ENCODE assay signal across 1 cellular context in the genomic region with DNA sequence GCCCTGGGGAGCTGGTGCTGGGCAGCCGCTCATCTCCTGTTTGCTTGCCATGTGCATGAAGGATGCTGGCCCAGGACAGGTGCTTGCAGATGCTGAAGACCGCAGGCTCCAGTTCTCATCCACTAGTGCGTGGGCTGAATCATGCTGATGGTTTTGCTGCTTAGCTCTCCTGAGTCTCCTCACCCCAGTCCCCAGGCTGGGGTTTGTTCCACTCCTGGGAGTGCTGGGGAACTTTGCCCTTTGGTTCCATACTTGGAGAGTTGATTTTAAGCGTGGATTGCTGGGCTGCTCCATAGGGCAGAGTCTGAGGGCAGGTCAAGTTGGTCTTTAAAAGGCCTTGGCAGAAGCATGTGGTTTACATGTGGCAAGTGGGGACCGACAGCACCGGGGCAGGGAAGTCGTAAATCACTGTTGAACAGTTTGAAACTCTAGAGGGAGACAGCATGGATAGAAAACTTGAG.
TF ChIP-seq lines count a peak whose summit lies in the region.

No MANE protein-coding gene starts in this region.

TF ChIP-seq in HepG2, 621 proteins besides CTCF, POLR2A, EP300 and RAD21 (continued from another document and continues in another):
- no peak for TF ChIP-seq ATF4 (CRISPR knock-in tag; IDR thresholded peaks at IDR 0.05)
- TF ChIP-seq ZNF468 (CRISPR knock-in tag; IDR thresholded peaks at IDR 0.05) = no peak
- TF ChIP-seq GATA4 (IDR thresholded peaks at IDR 0.05; ENCODE audit: borderline replicate concordance, low read depth) = no peak
- TF ChIP-seq, protein P1, sequence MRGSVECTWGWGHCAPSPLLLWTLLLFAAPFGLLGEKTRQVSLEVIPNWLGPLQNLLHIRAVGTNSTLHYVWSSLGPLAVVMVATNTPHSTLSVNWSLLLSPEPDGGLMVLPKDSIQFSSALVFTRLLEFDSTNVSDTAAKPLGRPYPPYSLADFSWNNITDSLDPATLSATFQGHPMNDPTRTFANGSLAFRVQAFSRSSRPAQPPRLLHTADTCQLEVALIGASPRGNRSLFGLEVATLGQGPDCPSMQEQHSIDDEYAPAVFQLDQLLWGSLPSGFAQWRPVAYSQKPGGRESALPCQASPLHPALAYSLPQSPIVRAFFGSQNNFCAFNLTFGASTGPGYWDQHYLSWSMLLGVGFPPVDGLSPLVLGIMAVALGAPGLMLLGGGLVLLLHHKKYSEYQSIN (CRISPR knock-in tag; IDR thresholded peaks at IDR 0.05; ENCODE audit: borderline replicate concordance) = no peak
- TF ChIP-seq NFYB (CRISPR knock-in tag; IDR thresholded peaks at IDR 0.05) = no peak
- TF ChIP-seq, protein P2, sequence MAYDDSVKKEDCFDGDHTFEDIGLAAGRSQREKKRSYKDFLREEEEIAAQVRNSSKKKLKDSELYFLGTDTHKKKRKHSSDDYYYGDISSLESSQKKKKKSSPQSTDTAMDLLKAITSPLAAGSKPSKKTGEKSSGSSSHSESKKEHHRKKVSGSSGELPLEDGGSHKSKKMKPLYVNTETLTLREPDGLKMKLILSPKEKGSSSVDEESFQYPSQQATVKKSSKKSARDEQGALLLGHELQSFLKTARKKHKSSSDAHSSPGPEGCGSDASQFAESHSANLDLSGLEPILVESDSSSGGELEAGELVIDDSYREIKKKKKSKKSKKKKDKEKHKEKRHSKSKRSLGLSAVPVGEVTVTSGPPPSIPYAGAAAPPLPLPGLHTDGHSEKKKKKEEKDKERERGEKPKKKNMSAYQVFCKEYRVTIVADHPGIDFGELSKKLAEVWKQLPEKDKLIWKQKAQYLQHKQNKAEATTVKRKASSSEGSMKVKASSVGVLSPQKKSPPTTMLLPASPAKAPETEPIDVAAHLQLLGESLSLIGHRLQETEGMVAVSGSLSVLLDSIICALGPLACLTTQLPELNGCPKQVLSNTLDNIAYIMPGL (CRISPR knock-in tag; IDR thresholded peaks at IDR 0.05; ENCODE audit: borderline replicate concordance in 1 of 2, low read depth in 1 of 2) = peak in 1 of 2 experiments; percentile 44; a peak in 1 of 4 replicates
- no peak for TF ChIP-seq EHMT2 (IDR thresholded peaks at IDR 0.05; ENCODE audit: borderline replicate concordance, low read depth, low read length)
- TF ChIP-seq, protein P3, sequence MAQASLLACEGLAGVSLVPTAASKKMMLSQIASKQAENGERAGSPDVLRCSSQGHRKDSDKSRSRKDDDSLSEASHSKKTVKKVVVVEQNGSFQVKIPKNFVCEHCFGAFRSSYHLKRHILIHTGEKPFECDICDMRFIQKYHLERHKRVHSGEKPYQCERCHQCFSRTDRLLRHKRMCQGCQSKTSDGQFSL (CRISPR knock-in tag; IDR thresholded peaks at IDR 0.05) = no peak
- no peak for TF ChIP-seq ZSCAN21 (CRISPR knock-in tag; IDR thresholded peaks at IDR 0.05; ENCODE audit: borderline replicate concordance)
- 0 out of 2 replicates have a peak, but pooled peaks have one; percentile 47 for TF ChIP-seq ZNF639 (CRISPR knock-in tag; conservative IDR thresholded peaks at IDR 0.05)
- TF ChIP-seq MEIS1 (CRISPR knock-in tag; IDR thresholded peaks at IDR 0.05; ENCODE audit: borderline replicate concordance) = no peak
- TF ChIP-seq HNRNPUL1 (IDR thresholded peaks at IDR 0.05; ENCODE audit: low read depth, low read length) = no peak
- TF ChIP-seq KDM1A (CRISPR knock-in tag; IDR thresholded peaks at IDR 0.05) = no peak
- no peak for TF ChIP-seq FOXM1 (CRISPR knock-in tag; IDR thresholded peaks at IDR 0.05)
- no peak for TF ChIP-seq ZNF224 (CRISPR knock-in tag; IDR thresholded peaks at IDR 0.05)
- peak; percentile 77 for TF ChIP-seq ZNF709 (CRISPR knock-in tag; IDR thresholded peaks at IDR 0.05)
- TF ChIP-seq RAD51 (IDR thresholded peaks at IDR 0.05; ENCODE audit: borderline replicate concordance) = no peak
- no peak for TF ChIP-seq CERS6 (CRISPR knock-in tag; IDR thresholded peaks at IDR 0.05)
- no peak for TF ChIP-seq SIX1 (CRISPR knock-in tag; IDR thresholded peaks at IDR 0.05; ENCODE audit: borderline replicate concordance)
- TF ChIP-seq, protein P4, sequence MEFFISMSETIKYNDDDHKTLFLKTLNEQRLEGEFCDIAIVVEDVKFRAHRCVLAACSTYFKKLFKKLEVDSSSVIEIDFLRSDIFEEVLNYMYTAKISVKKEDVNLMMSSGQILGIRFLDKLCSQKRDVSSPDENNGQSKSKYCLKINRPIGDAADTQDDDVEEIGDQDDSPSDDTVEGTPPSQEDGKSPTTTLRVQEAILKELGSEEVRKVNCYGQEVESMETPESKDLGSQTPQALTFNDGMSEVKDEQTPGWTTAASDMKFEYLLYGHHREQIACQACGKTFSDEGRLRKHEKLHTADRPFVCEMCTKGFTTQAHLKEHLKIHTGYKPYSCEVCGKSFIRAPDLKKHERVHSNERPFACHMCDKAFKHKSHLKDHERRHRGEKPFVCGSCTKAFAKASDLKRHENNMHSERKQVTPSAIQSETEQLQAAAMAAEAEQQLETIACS (CRISPR knock-in tag; IDR thresholded peaks at IDR 0.05) = no peak
- TF ChIP-seq JUNB (CRISPR knock-in tag; IDR thresholded peaks at IDR 0.05; ENCODE audit: borderline replicate concordance) = no peak
- no peak for TF ChIP-seq FOXA1 (IDR thresholded peaks at IDR 0.05)
- no peak for TF ChIP-seq FOXA1 (CRISPR knock-in tag; IDR thresholded peaks at IDR 0.05)
- TF ChIP-seq CC2D1A (CRISPR knock-in tag; IDR thresholded peaks at IDR 0.05) = 0 out of 2 replicates have a peak, but pooled peaks have one; percentile 35
- no peak for TF ChIP-seq NFE2L1 (CRISPR knock-in tag; IDR thresholded peaks at IDR 0.05; ENCODE audit: borderline replicate concordance)
- TF ChIP-seq MAZ (IDR thresholded peaks at IDR 0.05; ENCODE audit: borderline replicate concordance, low read depth, low read length) = no peak
- TF ChIP-seq MAZ (CRISPR knock-in tag; IDR thresholded peaks at IDR 0.05; ENCODE audit: low read depth) = no peak
- TF ChIP-seq ZFP1 (CRISPR knock-in tag; IDR thresholded peaks at IDR 0.05) = no peak
- TF ChIP-seq, protein P5, sequence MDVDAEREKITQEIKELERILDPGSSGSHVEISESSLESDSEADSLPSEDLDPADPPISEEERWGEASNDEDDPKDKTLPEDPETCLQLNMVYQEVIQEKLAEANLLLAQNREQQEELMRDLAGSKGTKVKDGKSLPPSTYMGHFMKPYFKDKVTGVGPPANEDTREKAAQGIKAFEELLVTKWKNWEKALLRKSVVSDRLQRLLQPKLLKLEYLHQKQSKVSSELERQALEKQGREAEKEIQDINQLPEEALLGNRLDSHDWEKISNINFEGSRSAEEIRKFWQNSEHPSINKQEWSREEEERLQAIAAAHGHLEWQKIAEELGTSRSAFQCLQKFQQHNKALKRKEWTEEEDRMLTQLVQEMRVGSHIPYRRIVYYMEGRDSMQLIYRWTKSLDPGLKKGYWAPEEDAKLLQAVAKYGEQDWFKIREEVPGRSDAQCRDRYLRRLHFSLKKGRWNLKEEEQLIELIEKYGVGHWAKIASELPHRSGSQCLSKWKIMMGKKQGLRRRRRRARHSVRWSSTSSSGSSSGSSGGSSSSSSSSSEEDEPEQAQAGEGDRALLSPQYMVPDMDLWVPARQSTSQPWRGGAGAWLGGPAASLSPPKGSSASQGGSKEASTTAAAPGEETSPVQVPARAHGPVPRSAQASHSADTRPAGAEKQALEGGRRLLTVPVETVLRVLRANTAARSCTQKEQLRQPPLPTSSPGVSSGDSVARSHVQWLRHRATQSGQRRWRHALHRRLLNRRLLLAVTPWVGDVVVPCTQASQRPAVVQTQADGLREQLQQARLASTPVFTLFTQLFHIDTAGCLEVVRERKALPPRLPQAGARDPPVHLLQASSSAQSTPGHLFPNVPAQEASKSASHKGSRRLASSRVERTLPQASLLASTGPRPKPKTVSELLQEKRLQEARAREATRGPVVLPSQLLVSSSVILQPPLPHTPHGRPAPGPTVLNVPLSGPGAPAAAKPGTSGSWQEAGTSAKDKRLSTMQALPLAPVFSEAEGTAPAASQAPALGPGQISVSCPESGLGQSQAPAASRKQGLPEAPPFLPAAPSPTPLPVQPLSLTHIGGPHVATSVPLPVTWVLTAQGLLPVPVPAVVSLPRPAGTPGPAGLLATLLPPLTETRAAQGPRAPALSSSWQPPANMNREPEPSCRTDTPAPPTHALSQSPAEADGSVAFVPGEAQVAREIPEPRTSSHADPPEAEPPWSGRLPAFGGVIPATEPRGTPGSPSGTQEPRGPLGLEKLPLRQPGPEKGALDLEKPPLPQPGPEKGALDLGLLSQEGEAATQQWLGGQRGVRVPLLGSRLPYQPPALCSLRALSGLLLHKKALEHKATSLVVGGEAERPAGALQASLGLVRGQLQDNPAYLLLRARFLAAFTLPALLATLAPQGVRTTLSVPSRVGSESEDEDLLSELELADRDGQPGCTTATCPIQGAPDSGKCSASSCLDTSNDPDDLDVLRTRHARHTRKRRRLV (CRISPR knock-in tag; IDR thresholded peaks at IDR 0.05) = no peak
- peak; percentile 36; the same call in 1 of the 2 replicates for TF ChIP-seq PATZ1 (CRISPR knock-in tag; IDR thresholded peaks at IDR 0.05)
- TF ChIP-seq RFX3 (CRISPR knock-in tag; IDR thresholded peaks at IDR 0.05) = no peak
- TF ChIP-seq ZZZ3 (CRISPR knock-in tag; IDR thresholded peaks at IDR 0.05; ENCODE audit: borderline replicate concordance) = 0 out of 2 replicates have a peak, but pooled peaks have one; percentile 47
- TF ChIP-seq, protein P6, sequence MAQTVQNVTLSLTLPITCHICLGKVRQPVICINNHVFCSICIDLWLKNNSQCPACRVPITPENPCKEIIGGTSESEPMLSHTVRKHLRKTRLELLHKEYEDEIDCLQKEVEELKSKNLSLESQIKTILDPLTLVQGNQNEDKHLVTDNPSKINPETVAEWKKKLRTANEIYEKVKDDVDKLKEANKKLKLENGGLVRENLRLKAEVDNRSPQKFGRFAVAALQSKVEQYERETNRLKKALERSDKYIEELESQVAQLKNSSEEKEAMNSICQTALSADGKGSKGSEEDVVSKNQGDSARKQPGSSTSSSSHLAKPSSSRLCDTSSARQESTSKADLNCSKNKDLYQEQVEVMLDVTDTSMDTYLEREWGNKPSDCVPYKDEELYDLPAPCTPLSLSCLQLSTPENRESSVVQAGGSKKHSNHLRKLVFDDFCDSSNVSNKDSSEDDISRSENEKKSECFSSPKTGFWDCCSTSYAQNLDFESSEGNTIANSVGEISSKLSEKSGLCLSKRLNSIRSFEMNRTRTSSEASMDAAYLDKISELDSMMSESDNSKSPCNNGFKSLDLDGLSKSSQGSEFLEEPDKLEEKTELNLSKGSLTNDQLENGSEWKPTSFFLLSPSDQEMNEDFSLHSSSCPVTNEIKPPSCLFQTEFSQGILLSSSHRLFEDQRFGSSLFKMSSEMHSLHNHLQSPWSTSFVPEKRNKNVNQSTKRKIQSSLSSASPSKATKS (CRISPR knock-in tag; IDR thresholded peaks at IDR 0.05) = no peak
- no peak for TF ChIP-seq SP2 (CRISPR knock-in tag; IDR thresholded peaks at IDR 0.05)
- TF ChIP-seq MBNL3 (CRISPR knock-in tag; conservative IDR thresholded peaks at IDR 0.05) = no peak
